17 cellular contexts compared by ENCODE assay signal in genomic region chr7:148116195-148116594, GRCh38.
"Had no signal": no experiment of that assay in that cellular context is flagged by ENCODE, and none has a peak within 500 bp of the region (broad histone marks: within the 10 kb centered on the region; RNA-seq: fewer than 3 reads in every experiment).

No MANE protein-coding gene starts in this region.

- H3K27ac Mint-ChIP-seq: activated CD8-positive, alpha-beta T cell treated with anti-CD3 and anti-CD28 coated beads, Interleukin-2, amount 10 ng/mL, durations not matched to agents 7 days and 5 days; activated naive CD8-positive, alpha-beta T cell treated with anti-CD3 and anti-CD28 coated beads, Interleukin-2, amount 50 U/mL, for 24 hours; immature natural killer cell; stimulated activated naive CD8-positive, alpha-beta T cell treated with anti-CD3 and anti-CD28 coated beads, Interleukin-15, amount 100 ng/mL, for 72 hours had no signal

- H3K9me3 ChIP-seq: ascending aorta, esophagus squamous epithelium, thoracic aorta had no signal

- H3K27me3 Mint-ChIP-seq: activated naive CD8-positive, alpha-beta T cell treated with anti-CD3 and anti-CD28 coated beads, Interleukin-2, amount 50 U/mL, for 24 hours; stimulated activated naive CD8-positive, alpha-beta T cell treated with anti-CD3 and anti-CD28 coated beads, Interleukin-15, amount 100 ng/mL, for 72 hours had no signal

- H3K4me3 ChIP-seq: ascending aorta, esophagus squamous epithelium, lung, thoracic aorta had no signal

- H3K36me3 ChIP-seq: ascending aorta, esophagus squamous epithelium, thoracic aorta had no signal

- ATAC-seq: activated CD8-positive, alpha-beta T cell treated with anti-CD3 and anti-CD28 coated beads, Interleukin-2, amount 10 ng/mL, durations not matched to agents 7 days and 5 days; activated naive CD8-positive, alpha-beta T cell treated with anti-CD3 and anti-CD28 coated beads, Interleukin-2, amount 50 U/mL, for 24 hours; stimulated activated naive CD8-positive, alpha-beta T cell treated with anti-CD3 and anti-CD28 coated beads, Interleukin-15, amount 100 ng/mL, for 72 hours had no signal

- H3K4me3 Mint-ChIP-seq: activated CD8-positive, alpha-beta T cell treated with anti-CD3 and anti-CD28 coated beads, Interleukin-2, amount 10 ng/mL, durations not matched to agents 7 days and 5 days; activated naive CD8-positive, alpha-beta T cell treated with anti-CD3 and anti-CD28 coated beads, Interleukin-2, amount 50 U/mL, for 24 hours; immature natural killer cell; naive B cell; stimulated activated naive CD8-positive, alpha-beta T cell treated with anti-CD3 and anti-CD28 coated beads, Interleukin-15, amount 100 ng/mL, for 72 hours had no signal

- H2AFZ ChIP-seq: parathyroid adenoma had no signal

- H3K27me3 ChIP-seq: ascending aorta, dorsolateral prefrontal cortex had no signal

- H3K4me1 Mint-ChIP-seq: activated naive CD8-positive, alpha-beta T cell treated with anti-CD3 and anti-CD28 coated beads, Interleukin-2, amount 50 U/mL, for 24 hours; immature natural killer cell; naive B cell; stimulated activated naive CD8-positive, alpha-beta T cell treated with anti-CD3 and anti-CD28 coated beads, Interleukin-15, amount 100 ng/mL, for 72 hours had no signal

- H3K36me3 Mint-ChIP-seq: immature natural killer cell, naive B cell had no signal

- H3K9ac ChIP-seq: parathyroid adenoma had no signal

- H3K9me3 Mint-ChIP-seq: activated naive CD8-positive, alpha-beta T cell treated with anti-CD3 and anti-CD28 coated beads, Interleukin-2, amount 50 U/mL, for 24 hours; stimulated activated naive CD8-positive, alpha-beta T cell treated with anti-CD3 and anti-CD28 coated beads, Interleukin-15, amount 100 ng/mL, for 72 hours had no signal

- H3K27ac ChIP-seq: ascending aorta, esophagus squamous epithelium, parathyroid adenoma, thoracic aorta had no signal

- H3K79me2 ChIP-seq: parathyroid adenoma had no signal

- DNase-seq: activated CD4-positive, alpha-beta T cell treated with anti-CD3 and anti-CD28 coated beads for 4 hours; activated CD8-positive, alpha-beta memory T cell treated with anti-CD3 and anti-CD28 coated beads, Interleukin-2, amount 50 U/mL, for 48 hours; activated CD8-positive, alpha-beta T cell treated with anti-CD3 and anti-CD28 coated beads, Interleukin-2, amount 10 ng/mL, durations not matched to agents 7 days and 5 days; activated naive CD8-positive, alpha-beta T cell treated with anti-CD3 and anti-CD28 coated beads, Interleukin-2, amount 50 U/mL, for 24 hours; dorsolateral prefrontal cortex; esophagus squamous epithelium; foreskin fibroblast; immature natural killer cell; naive B cell; retina; stimulated activated CD4-positive, alpha-beta T cell treated with anti-CD3 and anti-CD28 coated beads, Interleukin-15, amount 100 ng/mL, for 24 hours; stimulated activated CD4-positive, alpha-beta T cell treated with anti-CD3 and anti-CD28 coated beads, Interleukin-4, amount 100 ng/mL, for 4 hours; stimulated activated naive CD8-positive, alpha-beta T cell treated with anti-CD3 and anti-CD28 coated beads, Interleukin-15, amount 100 ng/mL, for 72 hours had no signal

- H3K4me1 ChIP-seq: ascending aorta, esophagus squamous epithelium, parathyroid adenoma had no signal
